In the genomic region with DNA sequence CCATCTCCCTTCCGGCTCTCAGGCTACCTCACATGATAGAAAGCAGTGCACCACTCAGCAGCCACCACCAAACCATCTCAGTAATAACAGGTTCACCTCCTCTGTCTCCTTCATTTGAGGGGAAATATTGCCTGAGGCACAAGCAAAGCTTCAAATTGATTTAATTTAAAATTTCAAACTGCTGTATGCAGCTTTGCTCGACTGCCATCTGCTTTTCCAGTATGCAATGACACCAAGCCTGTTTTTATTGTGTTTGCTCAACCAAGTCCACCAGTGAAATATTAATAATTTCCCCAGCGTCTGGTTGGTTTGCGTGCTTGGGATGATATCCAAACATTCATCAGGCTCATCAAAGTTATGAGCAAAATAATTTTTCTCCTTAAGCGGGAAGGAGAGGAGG, we compare ENCODE assay signal across 22 cellular contexts.
"Had no signal": no experiment of that assay in that cellular context is flagged by ENCODE, and none has a peak within 500 bp of the region (broad histone marks: within the 10 kb centered on the region; RNA-seq: fewer than 3 reads in every experiment).

No MANE protein-coding gene starts in this region.

- H3K27me3 Mint-ChIP-seq: activated CD4-positive, alpha-beta memory T cell treated with anti-CD3 and anti-CD28 coated beads, Interleukin-2, amount 10 ng/mL, durations not matched to agents 7 days and 5 days; activated naive CD4-positive, alpha-beta T cell treated with anti-CD3 and anti-CD28 coated beads, Interleukin-2, amount 10 ng/mL, durations not matched to agents 7 days and 5 days had no signal

- H3K4me3 Mint-ChIP-seq: activated CD4-positive, alpha-beta memory T cell treated with anti-CD3 and anti-CD28 coated beads, Interleukin-2, amount 10 ng/mL, durations not matched to agents 7 days and 5 days; activated CD4-positive, alpha-beta T cell treated with anti-CD3 and anti-CD28 coated beads, Interleukin-2, amount 10 ng/mL, durations not matched to agents 24 days and 14 days; activated naive CD4-positive, alpha-beta T cell treated with anti-CD3 and anti-CD28 coated beads, Interleukin-2, amount 10 ng/mL, durations not matched to agents 7 days and 5 days; activated T-cell treated with anti-CD3 and anti-CD28 coated beads, Interleukin-2, amount 50 U/mL, for 72 hours; brain; dendritic cell treated with granulocyte-macrophage colony-stimulating factor and Interleukin-4, amounts not matched to agents 40 ng/mL and 50 ng/mL, for 4 days; natural killer cell treated with Interleukin-12 subunit alpha and Interleukin-12 subunit beta and Interleukin-15 and Interleukin-18, amount 100 ng/mL, for 72 hours; type B pancreatic cell had no signal

- H3K9me3 Mint-ChIP-seq: activated CD4-positive, alpha-beta memory T cell treated with anti-CD3 and anti-CD28 coated beads, Interleukin-2, amount 10 ng/mL, durations not matched to agents 7 days and 5 days; activated CD4-positive, alpha-beta T cell treated with anti-CD3 and anti-CD28 coated beads, Interleukin-2, amount 10 ng/mL, durations not matched to agents 24 days and 14 days; activated naive CD4-positive, alpha-beta T cell treated with anti-CD3 and anti-CD28 coated beads, Interleukin-2, amount 10 ng/mL, durations not matched to agents 7 days and 5 days; type B pancreatic cell had no signal

- H3K36me3 Mint-ChIP-seq: activated naive CD4-positive, alpha-beta T cell treated with anti-CD3 and anti-CD28 coated beads, Interleukin-2, amount 10 ng/mL, durations not matched to agents 7 days and 5 days; brain; natural killer cell treated with Interleukin-12 subunit alpha and Interleukin-12 subunit beta and Interleukin-15 and Interleukin-18, amount 100 ng/mL, for 72 hours; type B pancreatic cell had no signal

- H3K27ac Mint-ChIP-seq: activated CD4-positive, alpha-beta memory T cell treated with anti-CD3 and anti-CD28 coated beads, Interleukin-2, amount 10 ng/mL, durations not matched to agents 7 days and 5 days; activated CD4-positive, alpha-beta T cell treated with anti-CD3 and anti-CD28 coated beads, Interleukin-2, amount 10 ng/mL, durations not matched to agents 24 days and 14 days; activated naive CD4-positive, alpha-beta T cell treated with anti-CD3 and anti-CD28 coated beads, Interleukin-2, amount 10 ng/mL, durations not matched to agents 7 days and 5 days; activated T-cell treated with anti-CD3 and anti-CD28 coated beads, Interleukin-2, amount 50 U/mL, for 72 hours; dendritic cell treated with granulocyte-macrophage colony-stimulating factor and Interleukin-4, amounts not matched to agents 40 ng/mL and 50 ng/mL, for 4 days; natural killer cell treated with Interleukin-12 subunit alpha and Interleukin-12 subunit beta and Interleukin-15 and Interleukin-18, amount 100 ng/mL, for 72 hours; progenitor cell of endocrine pancreas; type B pancreatic cell had no signal

- ATAC-seq: activated CD4-positive, CD25-positive, alpha-beta regulatory T cell treated with anti-CD3 and anti-CD28 coated beads, Interleukin-2, amount 50 U/mL, for 24 hours; activated T-cell treated with anti-CD3 and anti-CD28 coated beads, Interleukin-2, amount 50 U/mL, for 72 hours; gastrocnemius medialis; natural killer cell treated with Interleukin-12 subunit alpha and Interleukin-12 subunit beta and Interleukin-15 and Interleukin-18, amount 100 ng/mL, for 72 hours had no signal

- H3K4me1 Mint-ChIP-seq: activated CD4-positive, alpha-beta memory T cell treated with anti-CD3 and anti-CD28 coated beads, Interleukin-2, amount 10 ng/mL, durations not matched to agents 7 days and 5 days; activated CD4-positive, alpha-beta T cell treated with anti-CD3 and anti-CD28 coated beads, Interleukin-2, amount 10 ng/mL, durations not matched to agents 24 days and 14 days; activated naive CD4-positive, alpha-beta T cell treated with anti-CD3 and anti-CD28 coated beads, Interleukin-2, amount 10 ng/mL, durations not matched to agents 7 days and 5 days had no signal

- H3K4me3 ChIP-seq: gastrocnemius medialis, thoracic aorta, vagina had no signal

- DNase-seq: activated CD4-positive, alpha-beta memory T cell treated with anti-CD3 and anti-CD28 coated beads, Interleukin-2, amount 10 ng/mL, durations not matched to agents 7 days and 5 days; activated CD4-positive, alpha-beta T cell treated with anti-CD3 and anti-CD28 coated beads, Interleukin-2, amount 10 ng/mL, durations not matched to agents 24 days and 14 days; activated effector memory CD4-positive, alpha-beta T cell treated with Interleukin-2 at 50 U/mL for 16 hours; activated naive CD4-positive, alpha-beta T cell treated with anti-CD3 and anti-CD28 coated beads, Interleukin-2, amount 10 ng/mL, durations not matched to agents 7 days and 5 days; activated T-cell treated with anti-CD3 and anti-CD28 coated beads, Interleukin-2, amount 50 U/mL, for 72 hours; anterior cingulate cortex; caudate nucleus; effector CD4-positive, alpha-beta T cell; gastrocnemius medialis; hippocampal formation; midbrain; retina; stimulated activated CD4-positive, alpha-beta T cell treated with anti-CD3 and anti-CD28 coated beads, Interleukin-4, amount 100 ng/mL, for 1 hour; stimulated activated naive CD4-positive, alpha-beta T cell had no signal
